ENCODE assay signal across 22 cellular contexts in the genomic region with DNA sequence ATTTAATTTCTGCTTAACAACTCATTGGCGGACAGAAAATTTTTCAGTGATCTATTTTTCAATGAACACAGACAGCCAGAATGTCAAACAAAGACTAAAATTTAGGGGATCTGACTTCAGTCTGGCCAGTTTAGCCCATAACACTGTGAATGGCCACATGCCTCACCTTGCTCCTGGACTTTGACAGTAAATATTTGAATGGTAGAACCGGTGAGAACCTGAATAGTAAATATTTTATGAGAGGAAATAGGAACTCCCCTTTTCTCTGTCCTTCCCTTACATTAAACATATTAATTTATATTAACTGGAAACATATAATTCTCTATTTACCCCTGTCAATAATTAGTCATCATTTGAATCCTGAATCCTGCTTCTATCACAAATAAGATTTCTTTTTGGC.
"Had no signal": no experiment of that assay in that cellular context is flagged by ENCODE, and none has a peak within 500 bp of the region (broad histone marks: within the 10 kb centered on the region; RNA-seq: fewer than 3 reads in every experiment).

No MANE protein-coding gene starts in this region.

- H3K4me1 ChIP-seq: esophagus muscularis mucosa, gastroesophageal sphincter, heart left ventricle, parathyroid adenoma had no signal

- H3K27me3 ChIP-seq: foreskin keratinocyte, hepatocyte, stomach, thyroid gland had no signal

- H3K27ac ChIP-seq: coronary artery, esophagus muscularis mucosa, foreskin keratinocyte, gastroesophageal sphincter, heart left ventricle, hepatocyte, neural progenitor cell, parathyroid adenoma, thyroid gland had no signal

- H3K4me3 ChIP-seq: coronary artery, esophagus muscularis mucosa, gastroesophageal sphincter, heart left ventricle, hepatocyte, neural progenitor cell, stomach, thyroid gland had no signal

- H3K36me3 ChIP-seq: esophagus muscularis mucosa, gastroesophageal sphincter, heart left ventricle, neural progenitor cell, stomach, thyroid gland had no signal

- H3K9ac ChIP-seq: neural progenitor cell, parathyroid adenoma had no signal

- H3K9me3 ChIP-seq: esophagus muscularis mucosa, gastroesophageal sphincter, heart left ventricle, stomach, thyroid gland had no signal

- ATAC-seq: foreskin keratinocyte; gastroesophageal sphincter; heart left ventricle; naive thymus-derived CD4-positive, alpha-beta T cell; sciatic nerve; stimulated activated effector memory CD8-positive, alpha-beta T cell treated with anti-CD3 and anti-CD28 coated beads, Interleukin-12 subunit alpha, Interleukin-12 subunit beta, amount 100 ng/mL, for 72 hours had no signal

- DNase-seq: dermis blood vessel endothelial cell; effector memory CD4-positive, alpha-beta T cell; foreskin keratinocyte; heart left ventricle; islet precursor cell; kidney glomerular epithelial cell; mesenchymal stem cell; naive thymus-derived CD4-positive, alpha-beta T cell; stimulated activated CD4-positive, alpha-beta T cell treated with anti-CD3 and anti-CD28 coated beads, Interleukin-2, amount 100 ng/mL, for 24 hours; stimulated activated CD4-positive, alpha-beta T cell treated with anti-CD3 and anti-CD28 coated beads, Interleukin-4, amount 100 ng/mL, for 24 hours; stimulated activated naive CD4-positive, alpha-beta T cell treated with Interleukin-2 at 50 U/mL for 16 hours; stomach; thyroid gland; trophoblast cell had no signal
